ENCODE assay signal across 8 cellular contexts in genomic region chr19:11379269-11379845, GRCh38. TPM values are rescaled to one million over a fixed set of nuclear protein-coding genes. Genes with fewer than 3 reads are reported as not detected.
DNase-seq lines count a peak whose midpoint lies in the region; ATAC-seq, FAIRE-seq and TF ChIP-seq lines count a peak whose summit lies in the region.
"Not testable (repeated sequence)": the region's sequence is repeated elsewhere in the genome, so short reads cannot be mapped to it uniquely, and the experiment has no call there.

No MANE protein-coding gene starts in this region.

- DNase-seq in DMS53 (lab: John Stamatoyannopoulos, UW): peak; percentile 29
- DNase-seq in HFFc6; OCI-LY7 (ENCODE audit: low spot score); T-helper 17 cell; activated CD8-positive, alpha-beta T cell treated with anti-CD3 and anti-CD28 coated beads, Interleukin-2, amount 10 ng/mL, durations not matched to agents 7 days and 5 days; astrocyte (ENCODE audit: low read depth): not testable (repeated sequence)

- intact Hi-C loops in OCI-LY7 (cut with micrococcal nuclease; ENCODE audit: unreplicated experiment): not testable (repeated sequence)

- peaks cover 13% of the 10 kb centered on the region for H3K27me3 ChIP-seq in astrocyte (ENCODE audit: insufficient read depth, low read length)
- H3K27me3 ChIP-seq in neutrophil: peaks cover 11% of the 10 kb centered on the region

- H3K4me1 Mint-ChIP-seq in HFFc6 (ENCODE audit: low read depth) (peaks cover 50% of the 10 kb centered on the region), T-helper 17 cell (peaks cover 34% of the 10 kb centered on the region), astrocyte (ENCODE audit: low read depth, unreplicated experiment) (peaks cover 13% of the 10 kb centered on the region)
- H3K4me1 Mint-ChIP-seq in activated CD8-positive, alpha-beta T cell treated with anti-CD3 and anti-CD28 coated beads, Interleukin-2, amount 10 ng/mL, durations not matched to agents 7 days and 5 days (ENCODE audit: low read depth): peaks cover 58% of the 10 kb centered on the region

- CTCF ChIA-PET in OCI-LY7 (lab: Charles Lee; ENCODE audit: unreplicated experiment): not testable (repeated sequence)
- CTCF ChIA-PET in activated CD8-positive, alpha-beta T cell treated with anti-CD3 and anti-CD28 coated beads, Interleukin-2, amount 10 ng/mL, durations not matched to agents 7 days and 5 days (lab: Charles Lee): interaction anchor here (1.1 to 2.7 kb wide), 4 partner anchors 9 to 85 kb away, joined by 3 to 25 read pairs (median 12); no protein-coding TSS in a partner anchor

- not testable (repeated sequence) for H3K4me3 ChIP-seq in OCI-LY7 (ENCODE audit: low read depth, low read length, poor library complexity, severe bottlenecking); astrocyte (ENCODE audit: insufficient read depth, low read depth, low read length)
- peak overlapping the region in 1 of 2 experiments; percentile 96 for H3K4me3 ChIP-seq in neutrophil (ENCODE audit: low read depth in 1 of 2, low read length in 1 of 2)

- peak overlapping the region; percentile 69 for H3K27ac Mint-ChIP-seq in HFFc6
- peak overlapping the region; percentile 96 for H3K27ac Mint-ChIP-seq in T-helper 17 cell
- peak overlapping the region; percentile 39 for H3K27ac Mint-ChIP-seq in activated CD8-positive, alpha-beta T cell treated with anti-CD3 and anti-CD28 coated beads, Interleukin-2, amount 10 ng/mL, durations not matched to agents 7 days and 5 days
- not testable (repeated sequence) for H3K27ac Mint-ChIP-seq in astrocyte (ENCODE audit: unreplicated experiment)

- not testable (repeated sequence) for ATAC-seq in T-helper 17 cell; activated CD8-positive, alpha-beta T cell treated with anti-CD3 and anti-CD28 coated beads, Interleukin-2, amount 10 ng/mL, durations not matched to agents 7 days and 5 days

- peaks cover 26% of the 10 kb centered on the region for H3K79me2 ChIP-seq in OCI-LY7 (ENCODE audit: insufficient read depth, low read depth, low read length)
- H3K79me2 ChIP-seq in astrocyte (ENCODE audit: insufficient read depth, low read length): not testable (repeated sequence)

- FAIRE-seq in astrocyte (lab: Jason Lieb, UNC): not testable (repeated sequence)

- BruUV-seq in OCI-LY7 (replicated peaks; lab: Mats Ljungman, UMichigan): not testable (repeated sequence)

- H2AFZ ChIP-seq in OCI-LY7 (ENCODE audit: low read length); astrocyte (ENCODE audit: low read depth, low read length): not testable (repeated sequence)

- POLR2A ChIA-PET in OCI-LY7 (lab: Charles Lee): not testable (repeated sequence)
- POLR2A ChIA-PET in activated CD8-positive, alpha-beta T cell treated with anti-CD3 and anti-CD28 coated beads, Interleukin-2, amount 10 ng/mL, durations not matched to agents 7 days and 5 days (lab: Charles Lee): interaction anchor here (1.4 kb wide), 1 partner anchor 290 kb away, joined by 7 read pairs; the partner anchor contains the start of gene LDLR

- not testable (repeated sequence) for H3K27me3 Mint-ChIP-seq in HFFc6 (ENCODE audit: insufficient read depth); activated CD8-positive, alpha-beta T cell treated with anti-CD3 and anti-CD28 coated beads, Interleukin-2, amount 10 ng/mL, durations not matched to agents 7 days and 5 days (ENCODE audit: low read depth); astrocyte (ENCODE audit: low read depth, unreplicated experiment)
- peaks cover 13% of the 10 kb centered on the region for H3K27me3 Mint-ChIP-seq in T-helper 17 cell

- not testable (repeated sequence) for TF ChIP-seq CTCF in 22Rv1 (IDR thresholded peaks at IDR 0.05); HFFc6 (IDR thresholded peaks at IDR 0.05); OCI-LY7 (conservative IDR thresholded peaks at IDR 0.05; ENCODE audit: low read length); astrocyte (IDR thresholded peaks at IDR 0.05; ENCODE audit: insufficient read depth, low read depth, low read length); neutrophil (IDR thresholded peaks at IDR 0.05)

- H3K9me2 ChIP-seq in OCI-LY7 (ENCODE audit: insufficient read depth, low read length): not testable (repeated sequence)

- not testable (repeated sequence) for H3K9me3 Mint-ChIP-seq in HFFc6; activated CD8-positive, alpha-beta T cell treated with anti-CD3 and anti-CD28 coated beads, Interleukin-2, amount 10 ng/mL, durations not matched to agents 7 days and 5 days (ENCODE audit: insufficient read depth); astrocyte (ENCODE audit: unreplicated experiment)

- H4K20me1 ChIP-seq in OCI-LY7 (ENCODE audit: insufficient read depth, low read length); astrocyte (ENCODE audit: insufficient read depth, low read length): not testable (repeated sequence)

- not testable (repeated sequence) for H3K9me3 ChIP-seq in OCI-LY7 (ENCODE audit: low read length); T-helper 17 cell (ENCODE audit: control insufficient read depth, low read length, poor library complexity, severe bottlenecking); astrocyte (ENCODE audit: insufficient read depth, low read depth, low read length); neutrophil

- not testable (repeated sequence) for H3K36me3 Mint-ChIP-seq in HFFc6 (ENCODE audit: low read depth); T-helper 17 cell (ENCODE audit: low read depth); astrocyte (ENCODE audit: low read depth, unreplicated experiment)
- peaks cover 23% of the 10 kb centered on the region for H3K36me3 Mint-ChIP-seq in activated CD8-positive, alpha-beta T cell treated with anti-CD3 and anti-CD28 coated beads, Interleukin-2, amount 10 ng/mL, durations not matched to agents 7 days and 5 days (ENCODE audit: low read depth)

- H3K4me3 Mint-ChIP-seq in HFFc6: peak overlapping the region; percentile 15; the same call in 1 of the 2 replicates
- H3K4me3 Mint-ChIP-seq in T-helper 17 cell; activated CD8-positive, alpha-beta T cell treated with anti-CD3 and anti-CD28 coated beads, Interleukin-2, amount 10 ng/mL, durations not matched to agents 7 days and 5 days; astrocyte (ENCODE audit: unreplicated experiment): not testable (repeated sequence)

- H3K4me1 ChIP-seq in OCI-LY7 (ENCODE audit: insufficient read depth, low read length, poor library complexity, severe bottlenecking): peaks cover 63% of the 10 kb centered on the region
- peaks cover 48% of the 10 kb centered on the region for H3K4me1 ChIP-seq in astrocyte (ENCODE audit: insufficient read depth, low read length)
- peaks cover 88 to 90% of the 10 kb centered on the region in 2 experiments for H3K4me1 ChIP-seq in neutrophil (ENCODE audit: control insufficient read depth in 1 of 2, insufficient read depth in 1 of 2, low read depth in 1 of 2, low read length in 1 of 2)

- H3K27ac ChIP-seq in 22Rv1 (peak overlapping the region; percentile 98), astrocyte (ENCODE audit: low read depth, low read length) (peak overlapping the region; percentile 51), neutrophil (peak overlapping the region; percentile 95)
- not testable (repeated sequence) for H3K27ac ChIP-seq in OCI-LY7 (ENCODE audit: low read depth, low read length, poor library complexity, severe bottlenecking)

- H3K9ac ChIP-seq in astrocyte (ENCODE audit: low read length): not testable (repeated sequence)

- H3K36me3 ChIP-seq in OCI-LY7 (ENCODE audit: insufficient read depth, low read length) (peaks cover 18% of the 10 kb centered on the region; the same call in 1 of the 2 replicates), neutrophil (peaks cover 15% of the 10 kb centered on the region)
- not testable (repeated sequence) for H3K36me3 ChIP-seq in astrocyte (ENCODE audit: insufficient read depth, low read length)

- 0 out of 2 replicates have a peak overlapping the region, but pooled peaks have one; percentile 79 for H3K4me2 ChIP-seq in OCI-LY7 (ENCODE audit: low read length)
- H3K4me2 ChIP-seq in astrocyte (ENCODE audit: low read length): not testable (repeated sequence)

RNA-seq across cellular contexts. Expression of gene EPOR, which starts 4.8 kb away (rescaled TPM):
- 1 to 10 TPM; 6.1 to 8.3 (median 7.1) TPM for total RNA-seq in HFFc6 (2021; fragmentation: NEBNext Ultra II Directional; extraction: Animal tissue kit (Norgen Biotek cat#: 25700))
- 9.9 and 19.6 TPM in 2 replicates for total RNA-seq in OCI-LY7 (2014; rRNA removed; shearing (Covaris generic))
- total RNA-seq in OCI-LY7 (2022) (11.3 and 15.7 TPM in 2 replicates), T-helper 17 cell (1 to 10 TPM; 7.3 to 9.9 TPM), astrocyte (4.4 and 4.7 TPM in 2 replicates)
- 1 to 10 TPM; 6.4 to 8.8 TPM for total RNA-seq in activated CD8-positive, alpha-beta T cell treated with anti-CD3 and anti-CD28 coated beads, Interleukin-2, amount 10 ng/mL, durations not matched to agents 7 days and 5 days

RNA-seq across cellular contexts. Expression of gene SWSAP1, which starts 4.9 kb away (rescaled TPM):
- total RNA-seq in HFFc6 (2021; fragmentation: NEBNext Ultra II Directional; extraction: Animal tissue kit (Norgen Biotek cat#: 25700)): 1 to 10 TPM; 1.2 to 2.2 (median 1.6) TPM
- total RNA-seq in OCI-LY7 (2014; rRNA removed; shearing (Covaris generic)): 5.6 and 6.6 TPM in 2 replicates
- total RNA-seq in OCI-LY7 (2022) (5.6 and 6.8 TPM in 2 replicates), T-helper 17 cell (1 to 10 TPM; 2.6 to 2.9 TPM), astrocyte (1.7 and 1.8 TPM in 2 replicates)
- 1 to 10 TPM; 3.1 to 3.4 TPM for total RNA-seq in activated CD8-positive, alpha-beta T cell treated with anti-CD3 and anti-CD28 coated beads, Interleukin-2, amount 10 ng/mL, durations not matched to agents 7 days and 5 days

RNA-seq across cellular contexts. Expression of gene PLPPR2, which starts 24.1 kb away (rescaled TPM):
- 10 to 100 TPM; 52.4 to 82.2 (median 59.7) TPM for total RNA-seq in HFFc6 (2021; fragmentation: NEBNext Ultra II Directional; extraction: Animal tissue kit (Norgen Biotek cat#: 25700))
- total RNA-seq in OCI-LY7 (2014; rRNA removed; shearing (Covaris generic)): 0.54 and 0.88 TPM in 2 replicates
- total RNA-seq in OCI-LY7 (2022) (2.7 and 3.6 TPM in 2 replicates), T-helper 17 cell (1 to 10 TPM; 7.1 to 7.5 TPM), astrocyte (37.8 and 46.6 TPM in 2 replicates)
- total RNA-seq in activated CD8-positive, alpha-beta T cell treated with anti-CD3 and anti-CD28 coated beads, Interleukin-2, amount 10 ng/mL, durations not matched to agents 7 days and 5 days: 1 to 10 TPM; 1.1 TPM

RNA-seq across cellular contexts. Expression of gene CCDC159, which starts 33.0 kb away (rescaled TPM):
- total RNA-seq in HFFc6 (2021; fragmentation: NEBNext Ultra II Directional; extraction: Animal tissue kit (Norgen Biotek cat#: 25700)): 10 to 100 TPM in 4 of 6 experiments, 1 to 10 TPM in 2; 7.7 to 11.8 (median 10.4) TPM
- total RNA-seq in OCI-LY7 (2014; rRNA removed; shearing (Covaris generic)): 13.3 and 14.1 TPM in 2 replicates
- total RNA-seq in OCI-LY7 (2022): 18.9 and 26.1 TPM in 2 replicates
- 10 to 100 TPM; 55.8 to 64.1 TPM for total RNA-seq in T-helper 17 cell
- 10 to 100 TPM in 1 of 2 experiments, 1 to 10 TPM in 1; 9.9 to 13.6 TPM for total RNA-seq in activated CD8-positive, alpha-beta T cell treated with anti-CD3 and anti-CD28 coated beads, Interleukin-2, amount 10 ng/mL, durations not matched to agents 7 days and 5 days
- total RNA-seq in astrocyte: 11.8 and 14.8 TPM in 2 replicates

RNA-seq across cellular contexts. Expression of gene TMEM205, which starts 33.3 kb away (rescaled TPM):
- 10 to 100 TPM; 36.9 to 51.8 (median 46.5) TPM for total RNA-seq in HFFc6 (2021; fragmentation: NEBNext Ultra II Directional; extraction: Animal tissue kit (Norgen Biotek cat#: 25700))
- 58.4 and 58.9 TPM in 2 replicates for total RNA-seq in OCI-LY7 (2014; rRNA removed; shearing (Covaris generic))
- 32.0 and 39.9 TPM in 2 replicates for total RNA-seq in OCI-LY7 (2022)
- 10 to 100 TPM; 15.3 to 21.9 TPM for total RNA-seq in T-helper 17 cell
- total RNA-seq in activated CD8-positive, alpha-beta T cell treated with anti-CD3 and anti-CD28 coated beads, Interleukin-2, amount 10 ng/mL, durations not matched to agents 7 days and 5 days: 10 to 100 TPM; 23.6 to 29.6 TPM
- 45.0 and 46.0 TPM in 2 replicates for total RNA-seq in astrocyte
